In the genomic region with DNA sequence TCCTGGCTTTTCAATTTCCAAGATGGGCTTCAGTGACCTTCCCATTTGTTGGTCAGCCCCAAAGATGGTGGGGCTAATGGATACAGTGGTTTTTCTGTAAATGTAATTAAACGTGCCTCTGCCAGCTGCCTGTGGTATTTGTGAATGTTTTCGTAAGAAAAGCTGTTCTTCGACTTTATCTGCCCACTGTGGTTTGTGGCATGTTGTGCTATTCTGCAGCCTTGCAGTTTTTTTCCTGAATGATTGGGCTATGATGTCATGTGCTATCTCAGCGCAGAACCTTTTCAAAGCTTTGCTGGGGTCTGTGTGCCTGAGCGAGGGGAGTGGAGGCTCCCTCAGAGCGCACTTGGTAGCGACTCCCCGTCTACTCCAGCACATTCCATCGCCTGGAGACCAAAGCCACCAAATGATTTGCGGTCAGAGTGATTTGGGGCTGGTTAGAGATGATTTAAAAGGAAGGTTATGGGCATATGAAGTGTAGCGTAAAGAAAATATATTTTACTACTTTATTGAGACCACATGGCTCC, we compare ENCODE assay signal across 8 cellular contexts.
DNase-seq lines count a peak whose midpoint lies in the region; ATAC-seq and TF ChIP-seq lines count a peak whose summit lies in the region.

No MANE protein-coding gene starts in this region.

- H3K4me3 Mint-ChIP-seq in stimulated activated memory B cell treated with anti-CD40 and anti-IgM and Interleukin-4, amounts not matched to agents 10 μg/mL and 1 μg/mL and 100 μg/mL, for 72 hours, result no peak overlapping the region

- H3K27me3 ChIP-seq in fibroblast of lung (ENCODE audit: control insufficient read depth, insufficient read depth, low read length), result no peaks in the 10 kb centered on the region

- no peak overlapping the region for H3K27ac Mint-ChIP-seq in stimulated activated memory B cell treated with anti-CD40 and anti-IgM and Interleukin-4, amounts not matched to agents 10 μg/mL and 1 μg/mL and 100 μg/mL, for 72 hours

- DNase-seq in GM03348 (ENCODE audit: low spot score) (peak; percentile 79), OCI-M1 (lab: John Stamatoyannopoulos, UW) (peak; percentile 92), fibroblast of lung (ENCODE audit: low read depth in 2 of 2) (peak; percentile 95 to 99), retinal pigment epithelial cell (ENCODE audit: low read depth) (peak; percentile 96), NCI-H187 (lab: John Stamatoyannopoulos, UW) (no peak), T-helper 1 cell (no peak)

- H3K9me3 Mint-ChIP-seq in stimulated activated memory B cell treated with anti-CD40 and anti-IgM and Interleukin-4, amounts not matched to agents 10 μg/mL and 1 μg/mL and 100 μg/mL, for 72 hours, result peaks cover 3% of the 10 kb centered on the region

- peaks cover 31% of the 10 kb centered on the region for H3K27me3 Mint-ChIP-seq in stimulated activated memory B cell treated with anti-CD40 and anti-IgM and Interleukin-4, amounts not matched to agents 10 μg/mL and 1 μg/mL and 100 μg/mL, for 72 hours

- peak overlapping the region; percentile 40 for H3K27ac ChIP-seq in fibroblast of lung (ENCODE audit: insufficient read depth, low read length)

- no peaks in the 10 kb centered on the region for H3K4me1 Mint-ChIP-seq in stimulated activated memory B cell treated with anti-CD40 and anti-IgM and Interleukin-4, amounts not matched to agents 10 μg/mL and 1 μg/mL and 100 μg/mL, for 72 hours

- no peak overlapping the region for H3K9ac ChIP-seq in fibroblast of lung (ENCODE audit: insufficient read depth, low read length)

- no peaks in the 10 kb centered on the region for H3K36me3 ChIP-seq in fibroblast of lung (ENCODE audit: control insufficient read depth, insufficient read depth, low read length)

- H3K79me2 ChIP-seq in fibroblast of lung (ENCODE audit: control insufficient read depth, insufficient read depth, low read length), result no peaks in the 10 kb centered on the region

- H4K20me1 ChIP-seq in fibroblast of lung (ENCODE audit: control insufficient read depth, extremely low read depth, insufficient read depth, low read length), result no peaks in the 10 kb centered on the region

- no peaks in the 10 kb centered on the region for H3K9me3 ChIP-seq in fibroblast of lung (ENCODE audit: control insufficient read depth, insufficient read depth, low read depth, low read length)

- ATAC-seq in GM19452 (IDR thresholded peaks at IDR 0.05; ENCODE audit: unreplicated experiment), result no peak
- no peak for ATAC-seq in stimulated activated memory B cell treated with anti-CD40 and anti-IgM and Interleukin-4, amounts not matched to agents 10 μg/mL and 1 μg/mL and 100 μg/mL, for 72 hours

- peak overlapping the region; percentile 78 for H3K4me2 ChIP-seq in fibroblast of lung (ENCODE audit: extremely low read depth, insufficient read depth, low read length)

- H3K4me1 ChIP-seq in fibroblast of lung (ENCODE audit: control insufficient read depth, extremely low read depth, insufficient read depth, low read length), result peaks cover 30% of the 10 kb centered on the region

- H3K4me3 ChIP-seq in fibroblast of lung (replicated peaks in 1 of 4; ENCODE audit: control extremely low read depth in 1 of 4, insufficient read depth in 1 of 4, low read depth in 3 of 4, low read length in 4 of 4), result peak overlapping the region in 3 of 4 experiments; percentile 6 to 26 (median 24)
- H3K4me3 ChIP-seq in retinal pigment epithelial cell (ENCODE audit: low read length), result peak overlapping the region; percentile 84

- no peaks in the 10 kb centered on the region for H3K36me3 Mint-ChIP-seq in stimulated activated memory B cell treated with anti-CD40 and anti-IgM and Interleukin-4, amounts not matched to agents 10 μg/mL and 1 μg/mL and 100 μg/mL, for 72 hours

- H2AFZ ChIP-seq in fibroblast of lung (ENCODE audit: low read length), result no peak overlapping the region

- TF ChIP-seq CTCF in fibroblast of lung (conservative IDR thresholded peaks at IDR 0.05 in 1 of 2, IDR thresholded peaks at IDR 0.05 in 1 of 2; ENCODE audit: low read depth in 1 of 2, low read length in 2 of 2), result no peak
- no peak for TF ChIP-seq CTCF in retinal pigment epithelial cell (conservative IDR thresholded peaks at IDR 0.05; ENCODE audit: low read depth, low read length)

Comparison
In these comparisons a context has a peak if more than half of its experiments do, and no peak if none do; other contexts are left out.
1. DNase-seq: peak in GM03348 (single experiment), OCI-M1 (single experiment), fibroblast of lung (2 of 2) and retinal pigment epithelial cell (single experiment); none in NCI-H187 (0 of 2) and T-helper 1 cell (0 of 5).